14 cellular contexts compared by ENCODE assay signal in the genomic region with DNA sequence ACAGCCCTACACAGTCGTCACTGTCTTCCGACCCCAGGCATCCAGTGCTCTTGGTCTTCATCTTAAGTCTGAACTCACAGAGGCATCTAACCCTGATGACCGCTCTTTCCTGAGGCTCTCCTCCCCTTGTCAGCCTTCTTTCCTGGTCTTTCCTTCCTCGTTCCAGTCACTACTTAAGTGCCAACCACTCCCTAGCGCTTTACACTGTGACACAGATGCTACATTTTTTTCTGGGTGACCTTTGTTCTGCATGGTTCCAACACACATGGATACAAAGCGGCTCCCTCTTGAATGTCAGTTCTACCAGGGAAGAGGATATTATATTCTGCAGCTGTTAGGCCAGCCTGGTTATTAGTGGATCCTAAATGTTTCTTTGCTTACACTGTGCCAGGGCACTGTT. TPM values are rescaled to one million over a fixed set of nuclear protein-coding genes. Genes with fewer than 3 reads are reported as not detected.
DNase-seq lines count a peak whose midpoint lies in the region; ATAC-seq, FAIRE-seq and TF ChIP-seq lines count a peak whose summit lies in the region.
"Had no signal": no experiment of that assay in that cellular context is flagged by ENCODE, and none has a peak within 500 bp of the region (broad histone marks: within the 10 kb centered on the region; RNA-seq: fewer than 3 reads in every experiment).

No MANE protein-coding gene starts in this region.

- no peak overlapping the region for H3K4me2 ChIP-seq in GM12878 (ENCODE audit: control insufficient read depth, insufficient read depth)
- H3K4me2 ChIP-seq in HepG2 (ENCODE audit: low read depth, low read length) = no peak overlapping the region

- intact Hi-C loops in activated CD4-positive, alpha-beta T cell treated with anti-CD3 and anti-CD28 coated beads, Interleukin-2, amount 10 ng/mL, durations not matched to agents 24 days and 14 days (cut with micrococcal nuclease) = no loop called here
- intact Hi-C loops in GM12878 (cut with micrococcal nuclease; ENCODE audit: unreplicated experiment) = no loop called here
- intact Hi-C loops in HepG2 (cut with micrococcal nuclease; ENCODE audit: unreplicated experiment) = no loop called here

- RAD21 ChIA-PET in GM12878 (lab: Charles Lee; ENCODE audit: unreplicated experiment) = no interaction called here

- no peak for TF ChIP-seq CTCF in GM12878 (IDR thresholded peaks at IDR 0.05 in 2 of 3, conservative IDR thresholded peaks at IDR 0.05 in 1 of 3; ENCODE audit: control insufficient read depth in 2 of 3, extremely low read depth in 1 of 3, insufficient read depth in 1 of 3, low read depth in 3 of 3, low read length in 3 of 3)
- no peak for TF ChIP-seq CTCF in HepG2 (CRISPR knock-in tag; IDR thresholded peaks at IDR 0.05)

- no peak overlapping the region for H3K4me3 Mint-ChIP-seq in activated CD4-positive, alpha-beta T cell treated with anti-CD3 and anti-CD28 coated beads, Interleukin-2, amount 10 ng/mL, durations not matched to agents 24 days and 14 days

- H3K9ac ChIP-seq in GM12878 (ENCODE audit: control insufficient read depth, insufficient read depth, low read length) (no peak overlapping the region), HepG2 (ENCODE audit: insufficient read depth, low read depth, low read length) (no peak overlapping the region)
- H3K9ac ChIP-seq: GM23248 had no signal

- H4K20me1 ChIP-seq in GM12878 (ENCODE audit: control insufficient read depth, insufficient read depth) (peaks cover 16% of the 10 kb centered on the region), HepG2 (ENCODE audit: insufficient read depth, low read length) (peaks cover 32% of the 10 kb centered on the region)

- no peak for DNase-seq in activated CD4-positive, alpha-beta T cell treated with anti-CD3 and anti-CD28 coated beads, Interleukin-2, amount 10 ng/mL, durations not matched to agents 24 days and 14 days
- no peak for DNase-seq in activated CD4-positive, alpha-beta T cell treated with anti-CD3 and anti-CD28 coated beads for 48 hours
- DNase-seq in GM12878 (ENCODE audit: low read depth, low spot score) (no peak), HepG2 (ENCODE audit: low spot score) (no peak), small intestine (peak; percentile 98), NCI-H446 (lab: John Stamatoyannopoulos, UW) (no peak), ACHN (no peak)
- DNase-seq: DMS 273 treated with DMSO at 0.1 percent for 48 hours, foreskin melanocyte, GM23248, NCI-H1092, NCI-H524 treated with DMSO at 0.1 percent for 48 hours had no signal

- peaks cover 74% of the 10 kb centered on the region for H3K36me3 Mint-ChIP-seq in activated CD4-positive, alpha-beta T cell treated with anti-CD3 and anti-CD28 coated beads, Interleukin-2, amount 10 ng/mL, durations not matched to agents 24 days and 14 days (ENCODE audit: low read depth)

- H3K4me1 ChIP-seq in GM12878 (ENCODE audit: control insufficient read depth, insufficient read depth, low read length) (no peaks in the 10 kb centered on the region; the same call in 1 of the 2 replicates), HepG2 (ENCODE audit: insufficient read depth, low read length) (peaks cover 84% of the 10 kb centered on the region), small intestine (ENCODE audit: control insufficient read depth in 2 of 2, insufficient read depth in 1 of 2, low read depth in 1 of 2, low read length in 1 of 2) (peaks cover 4 to 9% of the 10 kb centered on the region in 2 donors)

- in situ Hi-C loops in GM12878 (cut with MboI) = no loop called here
- in situ Hi-C loops in HepG2 (cut with HindIII; ENCODE audit: extremely low pct_ligation_motif_present, low pct_unique_long_range_greater_than_20kb) = no loop called here
- in situ Hi-C loops in ACHN (cut with HindIII; ENCODE audit: low pct_ligation_motif_present, low pct_unique_long_range_greater_than_20kb, low sequenced_read_pairs) = no loop called here

- peaks cover 57% of the 10 kb centered on the region for H3K4me1 Mint-ChIP-seq in activated CD4-positive, alpha-beta T cell treated with anti-CD3 and anti-CD28 coated beads, Interleukin-2, amount 10 ng/mL, durations not matched to agents 24 days and 14 days

- peak overlapping the region; percentile 52 for H3K27ac Mint-ChIP-seq in activated CD4-positive, alpha-beta T cell treated with anti-CD3 and anti-CD28 coated beads, Interleukin-2, amount 10 ng/mL, durations not matched to agents 24 days and 14 days

- H3K79me2 ChIP-seq in GM12878 (ENCODE audit: control insufficient read depth, insufficient read depth, low read length) = peaks cover 57% of the 10 kb centered on the region
- H3K79me2 ChIP-seq in HepG2 (ENCODE audit: insufficient read depth, low read length) = peaks cover 81% of the 10 kb centered on the region

- ATAC-seq in GM12878 (no peak), HepG2 (peak; percentile 22; the same call in 2 of the 3 replicates), HG02642 (IDR thresholded peaks at IDR 0.05; ENCODE audit: poor library complexity, unreplicated experiment) (no peak)

- no peaks in the 10 kb centered on the region for H3K27me3 Mint-ChIP-seq in activated CD4-positive, alpha-beta T cell treated with anti-CD3 and anti-CD28 coated beads, Interleukin-2, amount 10 ng/mL, durations not matched to agents 24 days and 14 days

- WGBS in GM12878 (ENCODE audit: insufficient coverage, insufficient replicate concordance, low lambda C conversion rate, missing lambda C conversion rate) = 100% methylated on average over 6 of the region's 6 CpGs
- WGBS in HepG2 (ENCODE audit: low lambda C conversion rate) = 94% methylated on average over 6 of the region's 6 CpGs
- 18 to 62% (median 41%) methylated on average over 6 of the region's 6 CpGs for WGBS in small intestine, 3 donors

- FAIRE-seq in GM12878 (lab: Jason Lieb, UNC) = no peak
- FAIRE-seq in HepG2 (lab: Jason Lieb, UNC) = no peak
- no peak for FAIRE-seq in small intestine (lab: Jason Lieb, UNC)
- FAIRE-seq: colon had no signal

- TF ChIP-seq RAD21 in GM12878 (IDR thresholded peaks at IDR 0.05; ENCODE audit: insufficient read depth, low read depth, low read length) (no peak), HepG2 (CRISPR knock-in tag; IDR thresholded peaks at IDR 0.05) (no peak)

- TF ChIP-seq EP300 in GM12878 (IDR thresholded peaks at IDR 0.05; ENCODE audit: borderline replicate concordance in 1 of 2, control insufficient read depth in 1 of 2, low read depth in 2 of 2, low read length in 2 of 2) (no peak), HepG2 (IDR thresholded peaks at IDR 0.05; ENCODE audit: low read depth in 2 of 2, low read length in 2 of 2) (no peak), HepG2 (CRISPR knock-in tag; IDR thresholded peaks at IDR 0.05; ENCODE audit: borderline replicate concordance) (no peak)

- H3K27ac ChIP-seq in GM12878 (ENCODE audit: control insufficient read depth, insufficient read depth) = no peak overlapping the region
- no peak overlapping the region for H3K27ac ChIP-seq in HepG2 (ENCODE audit: extremely low read length, insufficient read depth, low read length)
- peak overlapping the region; percentile 87 to 95 for H3K27ac ChIP-seq in small intestine (ENCODE audit: low read depth in 1 of 2, low read length in 1 of 2)
- H3K27ac ChIP-seq: GM23248 had no signal

- H2AFZ ChIP-seq in GM12878 (ENCODE audit: control insufficient read depth, low read depth, low read length) = no peak overlapping the region
- H2AFZ ChIP-seq in HepG2 (ENCODE audit: low read length) = no peak overlapping the region
- H2AFZ ChIP-seq: GM23248 had no signal

- H3K27me3 ChIP-seq in GM12878 (replicated peaks in 1 of 2; ENCODE audit: control insufficient read depth in 2 of 2, insufficient read depth in 2 of 2, low read length in 1 of 2) = no peaks in the 10 kb centered on the region
- H3K27me3 ChIP-seq in HepG2 (ENCODE audit: control insufficient read depth in 1 of 2, insufficient read depth in 2 of 2, low read length in 2 of 2) = no peaks in the 10 kb centered on the region
- no peaks in the 10 kb centered on the region for H3K27me3 ChIP-seq in small intestine (ENCODE audit: control insufficient read depth in 2 of 2, insufficient read depth in 2 of 2, low read length in 2 of 2)

- no peaks in the 10 kb centered on the region for H3K9me3 ChIP-seq in GM12878 (replicated peaks; ENCODE audit: control insufficient read depth, insufficient read depth, low read length)
- no peaks in the 10 kb centered on the region for H3K9me3 ChIP-seq in HepG2 (ENCODE audit: low read length)
- no peaks in the 10 kb centered on the region for H3K9me3 ChIP-seq in small intestine (ENCODE audit: control insufficient read depth, low read depth)

- H3K36me3 ChIP-seq in GM12878 (ENCODE audit: control insufficient read depth in 2 of 2, insufficient read depth in 2 of 2, low read length in 1 of 2) (peaks cover 26 to 54% of the 10 kb centered on the region in 2 experiments), HepG2 (replicated peaks in 1 of 2; ENCODE audit: control insufficient read depth in 1 of 2, insufficient read depth in 2 of 2, low read length in 2 of 2) (peaks cover 17 to 60% of the 10 kb centered on the region in 2 experiments), small intestine (ENCODE audit: control insufficient read depth in 2 of 2, insufficient read depth in 2 of 2, low read length in 2 of 2) (peaks cover 5% of the 10 kb centered on the region in 2 donors)

- SMC1A ChIA-PET in GM12878 (lab: Charles Lee; ENCODE audit: uncharacterized antibody, unreplicated experiment) = no interaction called here

- TF ChIP-seq POLR2A in GM12878 (IDR thresholded peaks at IDR 0.05; ENCODE audit: low read depth, low read length) (no peak; the same call in 1 of the 2 replicates), HepG2 (IDR thresholded peaks at IDR 0.05; ENCODE audit: insufficient read depth in 1 of 2, low read depth in 2 of 2, low read length in 2 of 2) (no peak)

- CTCF ChIA-PET in GM12878 (lab: Yijun Ruan, JAX) (no interaction called here), HepG2 (lab: Yijun Ruan, JAX; ENCODE audit: low intra/inter-chr PET ratio, low total read pairs) (no interaction called here)

- POLR2A ChIA-PET in GM12878 (lab: Charles Lee) (no interaction called here), HepG2 (lab: Yijun Ruan, JAX) (no interaction called here)

- BruUV-seq in GM12878 (replicated peaks; lab: Mats Ljungman, UMichigan) = no TSS peak
- TSS peak; percentile 10 for BruUV-seq in HepG2 (replicated peaks; lab: Mats Ljungman, UMichigan)

- H3K4me3 ChIP-seq in GM12878 = no peak overlapping the region
- H3K4me3 ChIP-seq in HepG2 (replicated peaks in 1 of 3; ENCODE audit: insufficient read depth in 1 of 3, low read depth in 2 of 3, low read length in 3 of 3) = no peak overlapping the region
- no peak overlapping the region for H3K4me3 ChIP-seq in small intestine (ENCODE audit: low read depth in 1 of 2, low read length in 2 of 2)
- H3K4me3 ChIP-seq: GM23248 had no signal

- no peaks in the 10 kb centered on the region for H3K9me3 Mint-ChIP-seq in activated CD4-positive, alpha-beta T cell treated with anti-CD3 and anti-CD28 coated beads, Interleukin-2, amount 10 ng/mL, durations not matched to agents 24 days and 14 days

RNA-seq across cellular contexts. Expression of gene YWHAG, which starts 12.7 kb away (rescaled TPM):
- 183 and 185 TPM in 2 replicates for total RNA-seq in activated CD4-positive, alpha-beta T cell treated with anti-CD3 and anti-CD28 coated beads, Interleukin-2, amount 10 ng/mL, durations not matched to agents 24 days and 14 days
- total RNA-seq in GM12878 (2013; cell fraction: nucleolus; rRNA removed) = 36.7 and 39.5 TPM in 2 replicates
- 26.0 and 26.4 TPM in 2 replicates for total RNA-seq in GM12878 (2014; rRNA removed)
- total RNA-seq in GM12878 (2014; rRNA removed; fragmentation: Illumina TruSeq; extraction: Trizol) = 77.4 and 79.7 TPM in 2 replicates
- total RNA-seq in GM12878 (2021) = 153 and 157 TPM in 2 replicates
- 37.6 TPM for polyA plus RNA-seq in GM12878 (2011; ENCODE audit: low read depth)
- 59.6 and 75.1 TPM in 2 replicates for polyA plus RNA-seq in GM12878 (2011; rRNA removed)
- polyA plus RNA-seq in GM12878 (2011; cell fraction: cytosol; rRNA removed) = 34.2 and 44.7 TPM in 2 replicates
- polyA plus RNA-seq in GM12878 (2011; cell fraction: nucleus; rRNA removed) = 25.0 and 40.2 TPM in 2 replicates
- polyA plus RNA-seq in GM12878 (2012) = 86.1 and 86.2 TPM in 2 replicates
- 125 and 130 TPM in 2 replicates for polyA plus RNA-seq in GM12878 (2014; fragmentation: Illumina TruSeq; extraction: Trizol)
- 10 to 100 TPM; 20.2 to 27.2 TPM for polyA plus RNA-seq in GM12878 (2014; fragmentation: Nextera tagmentation; extraction: Ambion mirVana)
- polyA plus RNA-seq in GM12878 (2014; rRNA removed) = 55.4 and 61.8 TPM in 2 replicates
- 10 to 100 TPM; 24.3 to 26.1 TPM for polyA plus RNA-seq in GM12878 (2016; fragmentation: Nextera tagmentation; extraction: Ambion mirVana)
- 60.4 and 89.3 TPM in 2 replicates for polyA minus RNA-seq in GM12878 (2011; rRNA and poly(A)+ RNA removed)
- polyA minus RNA-seq in GM12878 (2011; cell fraction: cytosol; rRNA and poly(A)+ RNA removed) = 48.9 and 52.5 TPM in 2 replicates
- polyA minus RNA-seq in GM12878 (2011; cell fraction: nucleus; rRNA and poly(A)+ RNA removed) = 11.5 and 21.3 TPM in 2 replicates
- 67.5 and 93.7 TPM in 2 replicates for total RNA-seq in HepG2 (2016; rRNA removed; fragmentation: Illumina TruSeq; extraction: Trizol)
- total RNA-seq in HepG2 (2016; cell fraction: cytosol; rRNA removed; fragmentation: Illumina TruSeq; extraction: Trizol; ENCODE audit: low read depth) = 7.9 and 9.3 TPM in 2 replicates
- 72.6 and 87.9 TPM in 2 replicates for total RNA-seq in HepG2 (2016; cell fraction: insoluble cytoplasmic fraction; rRNA removed; fragmentation: Illumina TruSeq; extraction: Trizol)
- 43.2 and 47.4 TPM in 2 replicates for total RNA-seq in HepG2 (2016; cell fraction: membrane; rRNA removed; fragmentation: Illumina TruSeq; extraction: Trizol)
- 40.4 and 44.1 TPM in 2 replicates for total RNA-seq in HepG2 (2016; cell fraction: nucleus; rRNA removed; fragmentation: Illumina TruSeq; extraction: Trizol)
- 36.7 and 36.9 TPM in 2 replicates for polyA plus RNA-seq in HepG2 (2011; rRNA removed)
- 18.0 and 24.8 TPM in 2 replicates for polyA plus RNA-seq in HepG2 (2011; cell fraction: cytosol; rRNA removed)
- 23.3 and 26.1 TPM in 2 replicates for polyA plus RNA-seq in HepG2 (2011; cell fraction: nucleus; rRNA removed)
- 82.2 and 83.9 TPM in 2 replicates for polyA plus RNA-seq in HepG2 (2012)
- 5.9 and 6.1 TPM in 2 replicates for polyA plus RNA-seq in HepG2 (2016; cell fraction: cytosol; fragmentation: Illumina TruSeq; extraction: Trizol; ENCODE audit: low read depth)
- 125 and 130 TPM in 2 replicates for polyA plus RNA-seq in HepG2 (2016; cell fraction: insoluble cytoplasmic fraction; fragmentation: Illumina TruSeq; extraction: Trizol; ENCODE audit: low read depth)
- polyA plus RNA-seq in HepG2 (2016; cell fraction: membrane; fragmentation: Illumina TruSeq; extraction: Trizol; ENCODE audit: low read depth) = 21.8 and 25.4 TPM in 2 replicates
- 69.2 and 70.0 TPM in 2 replicates for polyA plus RNA-seq in HepG2 (2016; cell fraction: nucleus; fragmentation: Illumina TruSeq; extraction: Trizol; ENCODE audit: insufficient read depth, low read depth)
- polyA minus RNA-seq in HepG2 (2011; rRNA and poly(A)+ RNA removed; ENCODE audit: low replicate concordance) = 56.5 and 77.8 TPM in 2 replicates
- 55.6 and 57.6 TPM in 2 replicates for polyA minus RNA-seq in HepG2 (2011; cell fraction: cytosol; rRNA and poly(A)+ RNA removed)
- polyA minus RNA-seq in HepG2 (2011; cell fraction: nucleus; rRNA and poly(A)+ RNA removed) = 27.9 and 31.8 TPM in 2 replicates
- 10 to 100 TPM; 47.4 to 59.2 (median 49.7) TPM for polyA plus RNA-seq in small intestine

RNA-seq across cellular contexts. Expression of gene HSPB1, which starts 43.6 kb away (rescaled TPM):
- total RNA-seq in activated CD4-positive, alpha-beta T cell treated with anti-CD3 and anti-CD28 coated beads, Interleukin-2, amount 10 ng/mL, durations not matched to agents 24 days and 14 days = 112 and 117 TPM in 2 replicates
- total RNA-seq in GM12878 (2013; cell fraction: nucleolus; rRNA removed) = 21.2 and 22.1 TPM in 2 replicates
- total RNA-seq in GM12878 (2014; rRNA removed) (31.9 and 47.8 TPM in 2 replicates), GM12878 (2014; rRNA removed; fragmentation: Illumina TruSeq; extraction: Trizol) (35.4 and 41.2 TPM in 2 replicates), GM12878 (2021) (181 and 189 TPM in 2 replicates), HepG2 (2016; rRNA removed; fragmentation: Illumina TruSeq; extraction: Trizol) (21.0 and 22.7 TPM in 2 replicates)
- polyA plus RNA-seq in GM12878 (2011; ENCODE audit: low read depth) = 50.0 TPM
- polyA plus RNA-seq in GM12878 (2011; rRNA removed) (10.4 and 67.5 TPM in 2 replicates), GM12878 (2014; fragmentation: Illumina TruSeq; extraction: Trizol) (1.4 and 41.6 TPM in 2 replicates), GM12878 (2014; fragmentation: Nextera tagmentation; extraction: Ambion mirVana) (10 to 100 TPM; 13.7 to 56.5 TPM), GM12878 (2014; rRNA removed) (134 and 182 TPM in 2 replicates), GM12878 (2016; fragmentation: Nextera tagmentation; extraction: Ambion mirVana) (100 to 1,000 TPM; 279 to 297 TPM), HepG2 (2011; rRNA removed) (38.6 and 58.7 TPM in 2 replicates), small intestine (100 to 1,000 TPM in 2 of 3 donors, 10 to 100 TPM in 1; 77.4 to 253 (median 145) TPM)
- 139 and 153 TPM in 2 replicates for polyA plus RNA-seq in GM12878 (2011; cell fraction: cytosol; rRNA removed)
- 127 and 155 TPM in 2 replicates for polyA plus RNA-seq in GM12878 (2011; cell fraction: nucleus; rRNA removed)
- 172 and 210 TPM in 2 replicates for polyA plus RNA-seq in GM12878 (2012)
- 15.6 and 24.8 TPM in 2 replicates for polyA minus RNA-seq in GM12878 (2011; rRNA and poly(A)+ RNA removed)
- polyA minus RNA-seq in GM12878 (2011; cell fraction: cytosol; rRNA and poly(A)+ RNA removed) = 42.6 and 53.3 TPM in 2 replicates
- polyA minus RNA-seq in GM12878 (2011; cell fraction: nucleus; rRNA and poly(A)+ RNA removed) = 21.4 and 37.5 TPM in 2 replicates
- total RNA-seq in HepG2 (2016; cell fraction: cytosol; rRNA removed; fragmentation: Illumina TruSeq; extraction: Trizol; ENCODE audit: low read depth) = 28.6 and 37.9 TPM in 2 replicates
- total RNA-seq in HepG2 (2016; cell fraction: insoluble cytoplasmic fraction; rRNA removed; fragmentation: Illumina TruSeq; extraction: Trizol) = 19.5 and 23.3 TPM in 2 replicates
- total RNA-seq in HepG2 (2016; cell fraction: membrane; rRNA removed; fragmentation: Illumina TruSeq; extraction: Trizol) = 23.9 and 34.4 TPM in 2 replicates
- total RNA-seq in HepG2 (2016; cell fraction: nucleus; rRNA removed; fragmentation: Illumina TruSeq; extraction: Trizol) = 7.9 and 12.0 TPM in 2 replicates
- 27.4 and 50.9 TPM in 2 replicates for polyA plus RNA-seq in HepG2 (2011; cell fraction: cytosol; rRNA removed)
- polyA plus RNA-seq in HepG2 (2011; cell fraction: nucleus; rRNA removed) = 34.0 and 48.4 TPM in 2 replicates
- polyA plus RNA-seq in HepG2 (2012) = 35.1 and 96.6 TPM in 2 replicates
- 146 and 151 TPM in 2 replicates for polyA plus RNA-seq in HepG2 (2016; cell fraction: cytosol; fragmentation: Illumina TruSeq; extraction: Trizol; ENCODE audit: low read depth)
- 58.6 and 80.2 TPM in 2 replicates for polyA plus RNA-seq in HepG2 (2016; cell fraction: insoluble cytoplasmic fraction; fragmentation: Illumina TruSeq; extraction: Trizol; ENCODE audit: low read depth)
- 115 and 119 TPM in 2 replicates for polyA plus RNA-seq in HepG2 (2016; cell fraction: membrane; fragmentation: Illumina TruSeq; extraction: Trizol; ENCODE audit: low read depth)
- polyA plus RNA-seq in HepG2 (2016; cell fraction: nucleus; fragmentation: Illumina TruSeq; extraction: Trizol; ENCODE audit: insufficient read depth, low read depth) = 42.2 and 50.9 TPM in 2 replicates
- polyA minus RNA-seq in HepG2 (2011; rRNA and poly(A)+ RNA removed; ENCODE audit: low replicate concordance) = 27.1 and 53.9 TPM in 2 replicates
- polyA minus RNA-seq in HepG2 (2011; cell fraction: cytosol; rRNA and poly(A)+ RNA removed) = 26.1 and 27.0 TPM in 2 replicates
- polyA minus RNA-seq in HepG2 (2011; cell fraction: nucleus; rRNA and poly(A)+ RNA removed) = 5.0 and 5.2 TPM in 2 replicates

Comparison
In these comparisons a context has a peak if more than half of its experiments do, and no peak if none do; other contexts are left out.
1. H3K27ac ChIP-seq: peak in small intestine (2 of 2); none in GM12878 (single experiment) and HepG2 (single experiment).